Comparison of ENCODE assay signal across 12 cellular contexts in genomic region chr22:22062306-22062793, GRCh38.
DNase-seq lines count a peak whose midpoint lies in the region; ATAC-seq and FAIRE-seq lines count a peak whose summit lies in the region.
"Had no signal": no experiment of that assay in that cellular context is flagged by ENCODE, and none has a peak within 500 bp of the region (broad histone marks: within the 10 kb centered on the region; RNA-seq: fewer than 3 reads in every experiment).

No MANE protein-coding gene starts in this region.

- H3K14ac ChIP-seq in mesenchymal stem cell (ENCODE audit: low read length in 2 of 2), result no peak overlapping the region

- peak overlapping the region in 6 of 11 experiments; percentile 36 to 71 (median 50); a peak in 7 of 22 replicates for H3K9ac ChIP-seq in BLaER1 treated with 17β-estradiol and CSF1 and Interleukin-3, amounts not matched to agents 10 nM and 100 nM
- H3K9ac ChIP-seq in adipocyte (ENCODE audit: low read length) (no peak overlapping the region), mesenchymal stem cell (ENCODE audit: low read length) (peak overlapping the region; percentile 58)

- no peak overlapping the region for H3K4me3 ChIP-seq in BLaER1 treated with 17β-estradiol and CSF1 and Interleukin-3, amounts not matched to agents 10 nM and 100 nM
- peak overlapping the region; percentile 24 for H3K4me3 ChIP-seq in adipocyte (ENCODE audit: low read length)
- H3K4me3 ChIP-seq in mesenchymal stem cell (ENCODE audit: insufficient read depth in 1 of 2, low read depth in 1 of 2, low read length in 2 of 2), result no peak overlapping the region
- H3K4me3 ChIP-seq: GM23338 had no signal

- no peak for ATAC-seq in HG03196 (IDR thresholded peaks at IDR 0.05; ENCODE audit: unreplicated experiment)
- no peak for ATAC-seq in GM21367 (IDR thresholded peaks at IDR 0.05; ENCODE audit: unreplicated experiment)
- ATAC-seq: GM23338 had no signal

- H2BK12ac ChIP-seq in mesenchymal stem cell (ENCODE audit: low read length in 2 of 2), result no peak overlapping the region

- H3K18ac ChIP-seq in mesenchymal stem cell (ENCODE audit: low read depth in 1 of 2, low read length in 2 of 2), result no peak overlapping the region

- peak; percentile 57 for FAIRE-seq in G401.6 (lab: Jason Lieb, UNC)
- FAIRE-seq: A204.1 had no signal

- H3K4ac ChIP-seq in mesenchymal stem cell (ENCODE audit: low read depth in 1 of 2, low read length in 2 of 2), result no peak overlapping the region

- peak overlapping the region in 9 of 11 experiments; percentile 19 to 76 (median 64); a peak in 11 of 22 replicates for H3K4me2 ChIP-seq in BLaER1 treated with 17β-estradiol and CSF1 and Interleukin-3, amounts not matched to agents 10 nM and 100 nM
- H3K4me2 ChIP-seq in mesenchymal stem cell (ENCODE audit: low read length, poor library complexity, severe bottlenecking), result no peak overlapping the region
- H3K4me2 ChIP-seq: GM23338 had no signal

- H3K9me3 ChIP-seq in BLaER1 treated with 17β-estradiol and CSF1 and Interleukin-3, amounts not matched to agents 10 nM and 100 nM (replicated peaks in 1 of 11), result no peaks in the 10 kb centered on the region; a peak in 1 of 22 replicates
- no peaks in the 10 kb centered on the region for H3K9me3 ChIP-seq in adipocyte (ENCODE audit: control insufficient read depth, low read length)
- H3K9me3 ChIP-seq in mesenchymal stem cell (ENCODE audit: control insufficient read depth, low read length), result no peaks in the 10 kb centered on the region

- H2BK120ac ChIP-seq in mesenchymal stem cell (ENCODE audit: low read depth, low read length), result no peak overlapping the region

- no peaks in the 10 kb centered on the region for H3K36me3 ChIP-seq in BLaER1 treated with 17β-estradiol and CSF1 and Interleukin-3, amounts not matched to agents 10 nM and 100 nM
- H3K36me3 ChIP-seq in adipocyte (ENCODE audit: control insufficient read depth, insufficient read depth, low read length, severe bottlenecking), result no peaks in the 10 kb centered on the region
- H3K36me3 ChIP-seq in mesenchymal stem cell (ENCODE audit: control insufficient read depth in 1 of 2, insufficient read depth in 2 of 2, low read depth in 1 of 2, low read length in 2 of 2), result no peaks in the 10 kb centered on the region

- H3K79me1 ChIP-seq in mesenchymal stem cell (replicated peaks; ENCODE audit: low read length, poor library complexity, severe bottlenecking), result no peaks in the 10 kb centered on the region

- H4K91ac ChIP-seq in mesenchymal stem cell (ENCODE audit: low read length), result no peak overlapping the region

- H4K8ac ChIP-seq in mesenchymal stem cell (ENCODE audit: low read length), result no peak overlapping the region

- no peak overlapping the region for H2BK5ac ChIP-seq in mesenchymal stem cell (ENCODE audit: low read depth, low read length, poor library complexity, severe bottlenecking)

- no peak overlapping the region for H2AFZ ChIP-seq in mesenchymal stem cell (ENCODE audit: low read depth, low read length)
- H2AFZ ChIP-seq: GM23338 had no signal

- H3K23ac ChIP-seq in mesenchymal stem cell (ENCODE audit: low read length in 2 of 2), result no peak overlapping the region

- H2BK15ac ChIP-seq in mesenchymal stem cell (ENCODE audit: low read depth, poor library complexity, severe bottlenecking), result no peak overlapping the region

- peaks cover 6 to 37% (median 33%) of the 10 kb centered on the region in 10 experiments; a peak in 18 of 20 replicates for H3K4me1 ChIP-seq in BLaER1 treated with 17β-estradiol and CSF1 and Interleukin-3, amounts not matched to agents 10 nM and 100 nM
- H3K4me1 ChIP-seq in adipocyte (ENCODE audit: control insufficient read depth, insufficient read depth, low read length) (peaks cover 34% of the 10 kb centered on the region), mesenchymal stem cell (ENCODE audit: control insufficient read depth, insufficient read depth, low read depth, low read length) (no peaks in the 10 kb centered on the region)

- peak overlapping the region in 8 of 11 experiments; percentile 39 to 86 (median 81); a peak in 16 of 22 replicates for H3K27ac ChIP-seq in BLaER1 treated with 17β-estradiol and CSF1 and Interleukin-3, amounts not matched to agents 10 nM and 100 nM
- H3K27ac ChIP-seq in mesenchymal stem cell (ENCODE audit: low read length, poor library complexity, severe bottlenecking), result no peak overlapping the region
- H3K27ac ChIP-seq: C4-2B had no signal

- H3K27me3 ChIP-seq in BLaER1 treated with 17β-estradiol and CSF1 and Interleukin-3, amounts not matched to agents 10 nM and 100 nM, result peaks cover 0 to 18% (median 10%) of the 10 kb centered on the region in 11 experiments; a peak in 13 of 22 replicates
- peaks cover 5% of the 10 kb centered on the region for H3K27me3 ChIP-seq in adipocyte (replicated peaks; ENCODE audit: control insufficient read depth, insufficient read depth, low read length)
- peaks cover 28 to 33% of the 10 kb centered on the region in 2 experiments for H3K27me3 ChIP-seq in mesenchymal stem cell (ENCODE audit: control insufficient read depth in 1 of 2, insufficient read depth in 1 of 2, low read length in 2 of 2)

- no peak overlapping the region for H2AK5ac ChIP-seq in mesenchymal stem cell (ENCODE audit: low read length, severe bottlenecking)

- H4K20me1 ChIP-seq in BLaER1 treated with 17β-estradiol and CSF1 and Interleukin-3, amounts not matched to agents 10 nM and 100 nM, result no peaks in the 10 kb centered on the region

- no peak for DNase-seq in adipocyte (ENCODE audit: low read depth)
- no peak for DNase-seq in mesenchymal stem cell
- no peak for DNase-seq in 8988T
- DNase-seq: CD8-positive, alpha-beta memory T cell; H7 had no signal

- WGBS in mesenchymal stem cell, result no CpG with 5 or more reads among the region's 2 CpGs
